In genomic region chr6:21128601-21129000, GRCh38 we compare ENCODE assay signal across 24 cellular contexts.
DNase-seq lines count a peak whose midpoint lies in the region; ATAC-seq, FAIRE-seq and TF ChIP-seq lines count a peak whose summit lies in the region.
"Had no signal": no experiment of that assay in that cellular context is flagged by ENCODE, and none has a peak within 500 bp of the region (broad histone marks: within the 10 kb centered on the region; RNA-seq: fewer than 3 reads in every experiment).

No MANE protein-coding gene starts in this region.

- H3K9me3 ChIP-seq in HEK293 (ENCODE audit: control insufficient read depth, insufficient read depth, low read depth, low read length), result no peaks in the 10 kb centered on the region
- H3K9me3 ChIP-seq in small intestine (ENCODE audit: control insufficient read depth, low read depth), result no peaks in the 10 kb centered on the region
- H3K9me3 ChIP-seq: BE2C, BLaER1, Caco-2 had no signal

- peaks cover 0 to 2% of the 10 kb centered on the region in 2 donors for H3K36me3 Mint-ChIP-seq in activated T-cell treated with anti-CD3 and anti-CD28 coated beads, Interleukin-2, amount 50 U/mL, for 72 hours (ENCODE audit: insufficient read depth in 2 of 2)
- H3K36me3 Mint-ChIP-seq: CD14-positive monocyte had no signal

- no peak overlapping the region for H3K27ac Mint-ChIP-seq in activated T-cell treated with anti-CD3 and anti-CD28 coated beads, Interleukin-2, amount 50 U/mL, for 72 hours
- H3K27ac Mint-ChIP-seq: CD14-positive monocyte; CD4-positive, CD25-positive, alpha-beta regulatory T cell; CD8-positive, alpha-beta memory T cell had no signal

- peaks cover 8% of the 10 kb centered on the region for H3K4me1 ChIP-seq in HEK293 (ENCODE audit: control insufficient read depth, insufficient read depth, low read length)
- H3K4me1 ChIP-seq in small intestine (ENCODE audit: control insufficient read depth in 2 of 2, insufficient read depth in 1 of 2, low read depth in 1 of 2, low read length in 1 of 2), result no peaks in the 10 kb centered on the region

- H3K27ac ChIP-seq in HEK293 (ENCODE audit: extremely low read depth, low read depth, low read length) (no peak overlapping the region), small intestine (ENCODE audit: low read depth in 1 of 2, low read length in 1 of 2) (no peak overlapping the region)
- H3K27ac ChIP-seq: BLaER1 had no signal

- POLR2A ChIA-PET in HEK293 (lab: Yijun Ruan, JAX), result no interaction called here

- H3K9me3 Mint-ChIP-seq in activated T-cell treated with anti-CD3 and anti-CD28 coated beads, Interleukin-2, amount 50 U/mL, for 72 hours, result peaks cover 0 to 2% of the 10 kb centered on the region in 2 donors
- H3K9me3 Mint-ChIP-seq: CD8-positive, alpha-beta memory T cell had no signal

- H3K27me3 ChIP-seq in small intestine (ENCODE audit: control insufficient read depth in 2 of 2, insufficient read depth in 2 of 2, low read length in 2 of 2), result no peaks in the 10 kb centered on the region
- H3K27me3 ChIP-seq: BE2C, BLaER1 had no signal

- no peak for ATAC-seq in activated T-cell treated with anti-CD3 and anti-CD28 coated beads, Interleukin-2, amount 50 U/mL, for 72 hours (replicated peaks in 1 of 2)

- TF ChIP-seq CTCF in HEK293 (tag by site-specific recombination; IDR thresholded peaks at IDR 0.05), result no peak

- in situ Hi-C loops in SK-MEL-5 (cut with HindIII; ENCODE audit: low pct_unique_long_range_greater_than_20kb, low sequenced_read_pairs), result no loop called here

- H3K4me3 Mint-ChIP-seq in activated T-cell treated with anti-CD3 and anti-CD28 coated beads, Interleukin-2, amount 50 U/mL, for 72 hours, result no peak overlapping the region
- H3K4me3 Mint-ChIP-seq: CD14-positive monocyte; CD4-positive, alpha-beta memory T cell; CD4-positive, CD25-positive, alpha-beta regulatory T cell; CD8-positive, alpha-beta memory T cell had no signal

- H3K36me3 ChIP-seq in HEK293 (ENCODE audit: control insufficient read depth in 2 of 2, insufficient read depth in 1 of 2, low read length in 2 of 2) (no peaks in the 10 kb centered on the region), small intestine (ENCODE audit: control insufficient read depth in 2 of 2, insufficient read depth in 2 of 2, low read length in 2 of 2) (no peaks in the 10 kb centered on the region)
- H3K36me3 ChIP-seq: BE2C, BLaER1 had no signal

- TF ChIP-seq POLR2A in erythroblast (IDR thresholded peaks at IDR 0.05; ENCODE audit: low read length), result no peak

- FAIRE-seq in small intestine (lab: Jason Lieb, UNC), result no peak
- FAIRE-seq: A204.1, D721Med, G401.6, GM12891, GM19239 had no signal

- H3K4me3 ChIP-seq in HEK293 (ENCODE audit: low read depth, low read length), result no peak overlapping the region
- H3K4me3 ChIP-seq in small intestine (ENCODE audit: low read depth in 1 of 2, low read length in 2 of 2), result no peak overlapping the region
- H3K4me3 ChIP-seq: BLaER1 had no signal

- no peaks in the 10 kb centered on the region for H3K27me3 Mint-ChIP-seq in activated T-cell treated with anti-CD3 and anti-CD28 coated beads, Interleukin-2, amount 50 U/mL, for 72 hours (ENCODE audit: low read depth)
- H3K27me3 Mint-ChIP-seq: CD4-positive, alpha-beta memory T cell; CD4-positive, CD25-positive, alpha-beta regulatory T cell; CD8-positive, alpha-beta memory T cell had no signal

- peak; percentile 82 for DNase-seq in SK-MEL-5 (ENCODE audit: low read depth, low spot score)
- peak; percentile 84 for DNase-seq in foreskin melanocyte
- DNase-seq in erythroblast (lab: John Stamatoyannopoulos, UW), result no peak
- no peak for DNase-seq in small intestine
- no peak for DNase-seq in activated T-cell treated with anti-CD3 and anti-CD28 coated beads, Interleukin-2, amount 50 U/mL, for 72 hours
- DNase-seq: 8988T; ACHN; BE2C; C1 segment of cervical spinal cord; Caco-2; Calu3; CD4-positive, alpha-beta memory T cell; CD4-positive, CD25-positive, alpha-beta regulatory T cell; CD8-positive, alpha-beta memory T cell; DMS79 treated with DMSO at 0.1 percent for 48 hours; GF-D8 had no signal

- CTCF ChIA-PET in HEK293 (lab: Yijun Ruan, JAX), result interaction anchor here (0.7 kb wide), 2 partner anchors 149 to 465 kb away, joined by 3 to 4 read pairs; partner anchors contain the start of gene SOX4

- no peaks in the 10 kb centered on the region for H3K4me1 Mint-ChIP-seq in activated T-cell treated with anti-CD3 and anti-CD28 coated beads, Interleukin-2, amount 50 U/mL, for 72 hours (ENCODE audit: low read depth)
- H3K4me1 Mint-ChIP-seq: CD14-positive monocyte; CD4-positive, CD25-positive, alpha-beta regulatory T cell; CD8-positive, alpha-beta memory T cell had no signal

TF ChIP-seq in HEK293, 187 proteins besides CTCF, POLR2A, EP300 and RAD21:
- TF ChIP-seq ZNF555 (tag by site-specific recombination; conservative IDR thresholded peaks at IDR 0.05), result no peak
- TF ChIP-seq FEZF1 (tag by site-specific recombination; IDR thresholded peaks at IDR 0.05), result peak; percentile 29; the same call in 1 of the 2 replicates

Comparison
In these comparisons a context has a peak if more than half of its experiments do, and no peak if none do; other contexts are left out.
1. DNase-seq: peak in SK-MEL-5 (single experiment) and foreskin melanocyte (single experiment); none in erythroblast (0 of 2), small intestine (single experiment) and activated T-cell treated with anti-CD3 and anti-CD28 coated beads, Interleukin-2, amount 50 U/mL, for 72 hours (0 of 2).